ENCODE assay signal across 21 cellular contexts in the genomic region with DNA sequence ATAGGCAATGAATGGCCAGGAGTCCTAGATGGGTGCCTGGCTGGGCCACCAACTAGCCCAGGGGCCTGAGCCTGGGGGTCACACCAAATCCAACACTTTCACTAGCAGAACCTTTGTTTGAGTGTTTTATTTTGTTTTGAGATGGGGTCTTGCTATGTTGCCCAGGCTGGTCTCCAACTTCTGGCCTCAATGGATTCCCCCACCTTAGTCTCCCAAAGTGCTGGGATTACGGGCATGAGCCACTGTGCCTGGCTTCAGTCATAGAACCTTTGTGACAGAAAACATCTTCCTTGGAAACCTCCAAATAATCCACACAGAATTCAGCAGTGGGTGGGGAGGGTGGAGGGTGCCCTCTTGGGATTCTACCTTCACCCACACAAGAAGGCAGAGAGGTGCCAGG. TPM values are rescaled to one million over a fixed set of nuclear protein-coding genes. Genes with fewer than 3 reads are reported as not detected.
DNase-seq lines count a peak whose midpoint lies in the region; ATAC-seq and TF ChIP-seq lines count a peak whose summit lies in the region.
"Had no signal": no experiment of that assay in that cellular context is flagged by ENCODE, and none has a peak within 500 bp of the region (broad histone marks: within the 10 kb centered on the region; RNA-seq: fewer than 3 reads in every experiment).

No MANE protein-coding gene starts in this region.

- H2AFZ ChIP-seq in Karpas-422 (ENCODE audit: low read length) = no peak overlapping the region
- H2AFZ ChIP-seq in SK-N-SH (ENCODE audit: low read depth) = no peak overlapping the region

- H3K27me3 ChIP-seq in CD8-positive, alpha-beta T cell (ENCODE audit: insufficient read depth, low read length) = no peaks in the 10 kb centered on the region
- H3K27me3 ChIP-seq in Karpas-422 (ENCODE audit: low read length) (no peaks in the 10 kb centered on the region), SK-N-SH (ENCODE audit: insufficient read depth) (no peaks in the 10 kb centered on the region)
- H3K27me3 ChIP-seq: left lung had no signal

- peaks cover 47% of the 10 kb centered on the region for H3K79me2 ChIP-seq in Karpas-422 (ENCODE audit: low read length)
- peaks cover 48% of the 10 kb centered on the region for H3K79me2 ChIP-seq in SK-N-SH (ENCODE audit: insufficient read depth)

- H3K36me3 ChIP-seq in CD8-positive, alpha-beta T cell (ENCODE audit: insufficient read depth, low read length) = no peaks in the 10 kb centered on the region
- H3K36me3 ChIP-seq in Karpas-422 (ENCODE audit: insufficient read depth, low read length) = no peaks in the 10 kb centered on the region
- no peaks in the 10 kb centered on the region for H3K36me3 ChIP-seq in SK-N-SH (replicated peaks in 1 of 2; ENCODE audit: control insufficient read depth in 1 of 2, insufficient read depth in 2 of 2, low read length in 1 of 2)

- no peak for TF ChIP-seq RAD21 in SK-N-SH (IDR thresholded peaks at IDR 0.05; ENCODE audit: low read length)

- peaks cover 33% of the 10 kb centered on the region for H3K4me1 ChIP-seq in CD8-positive, alpha-beta T cell (ENCODE audit: insufficient read depth, low read length)
- H3K4me1 ChIP-seq in Karpas-422 (ENCODE audit: low read length) (peaks cover 27% of the 10 kb centered on the region), SK-N-SH (ENCODE audit: control insufficient read depth in 1 of 2, insufficient read depth in 2 of 2, low read depth in 1 of 2, low read length in 1 of 2) (peaks cover 4 to 9% of the 10 kb centered on the region in 2 experiments; a peak in 2 of 4 replicates)

- no peaks in the 10 kb centered on the region for H3K9me3 ChIP-seq in CD8-positive, alpha-beta T cell (ENCODE audit: low read length)
- no peaks in the 10 kb centered on the region for H3K9me3 ChIP-seq in Karpas-422 (ENCODE audit: low read length)
- H3K9me3 ChIP-seq in SK-N-SH = no peaks in the 10 kb centered on the region
- H3K9me3 ChIP-seq: left lung had no signal

- peaks cover 13% of the 10 kb centered on the region for H3K36me3 Mint-ChIP-seq in CD8-positive, alpha-beta T cell
- peaks cover 2% of the 10 kb centered on the region for H3K36me3 Mint-ChIP-seq in osteocyte (ENCODE audit: unreplicated experiment)
- H3K36me3 Mint-ChIP-seq: type B pancreatic cell had no signal

- H3K4me2 ChIP-seq in Karpas-422 (ENCODE audit: low read depth, low read length, poor library complexity, severe bottlenecking) (no peak overlapping the region), SK-N-SH (no peak overlapping the region)

- POLR2A ChIA-PET in CD8-positive, alpha-beta T cell (lab: Charles Lee) = no interaction called here
- POLR2A ChIA-PET in SK-N-SH (lab: Yijun Ruan, JAX) = no interaction called here

- intact Hi-C loops in CD8-positive, alpha-beta T cell (cut with DNase I, micrococcal nuclease) = no loop called here

- TF ChIP-seq CTCF in CD8-positive, alpha-beta T cell (IDR thresholded peaks at IDR 0.05) = no peak
- TF ChIP-seq CTCF in osteocyte (IDR thresholded peaks at IDR 0.05) = no peak
- TF ChIP-seq CTCF in SK-N-SH (IDR thresholded peaks at IDR 0.05) = no peak

- H3K9me3 Mint-ChIP-seq in CD8-positive, alpha-beta T cell = no peaks in the 10 kb centered on the region
- H3K9me3 Mint-ChIP-seq in osteocyte (ENCODE audit: unreplicated experiment) = no peaks in the 10 kb centered on the region
- H3K9me3 Mint-ChIP-seq: type B pancreatic cell had no signal

- no peak for ATAC-seq in CD8-positive, alpha-beta T cell
- ATAC-seq: left lung, sciatic nerve had no signal

- H3F3A ChIP-seq in SK-N-SH (replicated peaks; ENCODE audit: insufficient read depth) = no peaks in the 10 kb centered on the region

- H4K20me1 ChIP-seq in Karpas-422 (ENCODE audit: insufficient read depth, low read depth, low read length) (no peaks in the 10 kb centered on the region), SK-N-SH (ENCODE audit: insufficient read depth) (no peaks in the 10 kb centered on the region)

- TF ChIP-seq EP300 in SK-N-SH (IDR thresholded peaks at IDR 0.05; ENCODE audit: borderline replicate concordance in 1 of 2, low read depth in 1 of 2, low read length in 1 of 2) = no peak

- H3K9ac ChIP-seq in Karpas-422 (ENCODE audit: low read length) (no peak overlapping the region), SK-N-SH (no peak overlapping the region)

- H3K27me3 Mint-ChIP-seq in CD8-positive, alpha-beta T cell (ENCODE audit: low read depth) = no peaks in the 10 kb centered on the region
- no peaks in the 10 kb centered on the region for H3K27me3 Mint-ChIP-seq in osteocyte (ENCODE audit: unreplicated experiment)
- H3K27me3 Mint-ChIP-seq: type B pancreatic cell had no signal

- H3K4me3 ChIP-seq in CD8-positive, alpha-beta T cell (ENCODE audit: low read depth, low read length) = no peak overlapping the region
- no peak overlapping the region for H3K4me3 ChIP-seq in Karpas-422 (ENCODE audit: low read length)
- no peak overlapping the region for H3K4me3 ChIP-seq in SK-N-SH (ENCODE audit: low read depth in 2 of 2, low read length in 1 of 2)
- H3K4me3 ChIP-seq: left lung had no signal

- WGBS in SK-N-SH (ENCODE audit: low lambda C conversion rate) = 90% methylated on average over 1 of the region's 1 CpG

- DNase-seq in CD8-positive, alpha-beta T cell = no peak
- DNase-seq in Karpas-422 (peak; percentile 12), osteocyte (ENCODE audit: extremely low spot score, unreplicated experiment) (no peak), SK-N-DZ (ENCODE audit: low spot score) (no peak), SK-N-SH (no peak), mesenteric fat pad (ENCODE audit: low spot score) (no peak)
- DNase-seq: activated CD4-positive, alpha-beta T cell treated with anti-CD3 and anti-CD28 coated beads for 48 hours; aorta; cerebellar nuclear complex; DMS79 treated with DMSO at 0.1 percent for 48 hours; effector CD4-positive, alpha-beta T cell; HCEC 1CT; left lung; NCI-H1417; NCI-H524 treated with DMSO at 0.1 percent for 48 hours; RPMI8226; stimulated activated naive CD4-positive, alpha-beta T cell had no signal

- H3K4me1 Mint-ChIP-seq in CD8-positive, alpha-beta T cell (ENCODE audit: low read depth) = peaks cover 39% of the 10 kb centered on the region
- H3K4me1 Mint-ChIP-seq in osteocyte (ENCODE audit: unreplicated experiment) = peaks cover 42% of the 10 kb centered on the region

- H3K27ac Mint-ChIP-seq in CD8-positive, alpha-beta T cell = peak overlapping the region; percentile 45
- H3K27ac Mint-ChIP-seq in osteocyte (ENCODE audit: unreplicated experiment) = peak overlapping the region; percentile 56
- H3K27ac Mint-ChIP-seq: type B pancreatic cell had no signal

- no peak overlapping the region for H3K27ac ChIP-seq in CD8-positive, alpha-beta T cell (ENCODE audit: low read depth, low read length)
- H3K27ac ChIP-seq in Karpas-422 (ENCODE audit: low read length) (no peak overlapping the region), SK-N-SH (ENCODE audit: low read depth in 2 of 2, low read length in 1 of 2) (no peak overlapping the region)

- CTCF ChIA-PET in CD8-positive, alpha-beta T cell (lab: Charles Lee) = interaction anchor here (1.4 to 1.5 kb wide), 2 partner anchors 24 to 25 kb away, joined by 3 read pairs; partner anchors contain the start of gene ASF1B
- CTCF ChIA-PET in SK-N-SH (lab: Yijun Ruan, JAX) = interaction anchor here (1.3 to 4.7 kb wide), 2 partner anchors 25 kb away, joined by 3 to 28 read pairs; partner anchors contain the start of gene ASF1B

- H3K9me2 ChIP-seq in Karpas-422 (replicated peaks; ENCODE audit: insufficient read depth, low read length) (no peaks in the 10 kb centered on the region), SK-N-SH (no peaks in the 10 kb centered on the region)

- H3K4me3 Mint-ChIP-seq in CD8-positive, alpha-beta T cell = no peak overlapping the region
- peak overlapping the region; percentile 40 for H3K4me3 Mint-ChIP-seq in osteocyte (ENCODE audit: unreplicated experiment)
- H3K4me3 Mint-ChIP-seq: type B pancreatic cell had no signal

RNA-seq across cellular contexts. Expression of gene PRKACA, which starts 6.1 kb away (rescaled TPM):
- total RNA-seq in CD8-positive, alpha-beta T cell = 10 to 100 TPM; 37.0 to 40.8 TPM
- 24.0 and 26.5 TPM in 2 replicates for total RNA-seq in Karpas-422 (2014; rRNA removed; shearing (Covaris generic); ENCODE audit: low replicate concordance)
- total RNA-seq in osteocyte = 109 and 115 TPM in 2 replicates
- 42.1 and 57.4 TPM in 2 replicates for polyA plus RNA-seq in SK-N-DZ (2014; cell fraction: cytosol; rRNA removed)
- polyA plus RNA-seq in SK-N-DZ (2014; cell fraction: nucleus; rRNA removed) = 15.8 and 25.2 TPM in 2 replicates
- 17.2 and 48.4 TPM in 2 replicates for polyA plus RNA-seq in SK-N-SH (2012; rRNA removed)
- polyA plus RNA-seq in SK-N-SH (2012; cell fraction: cytosol; rRNA removed) = 33.8 and 53.4 TPM in 2 replicates
- 32.5 and 44.9 TPM in 2 replicates for polyA plus RNA-seq in SK-N-SH (2012; cell fraction: nucleus; rRNA removed)
- 160 TPM for total RNA-seq in mesenteric fat pad

RNA-seq across cellular contexts. Expression of gene SAMD1, which starts 20.9 kb away (rescaled TPM):
- 10 to 100 TPM; 35.2 to 37.5 TPM for total RNA-seq in CD8-positive, alpha-beta T cell
- 31.8 and 81.5 TPM in 2 replicates for total RNA-seq in Karpas-422 (2014; rRNA removed; shearing (Covaris generic); ENCODE audit: low replicate concordance)
- total RNA-seq in osteocyte = 34.9 and 38.9 TPM in 2 replicates
- 65.0 and 85.3 TPM in 2 replicates for polyA plus RNA-seq in SK-N-DZ (2014; cell fraction: cytosol; rRNA removed)
- 72.7 and 75.8 TPM in 2 replicates for polyA plus RNA-seq in SK-N-DZ (2014; cell fraction: nucleus; rRNA removed)
- polyA plus RNA-seq in SK-N-SH (2012; rRNA removed) = 11.7 and 19.0 TPM in 2 replicates
- 12.1 and 16.7 TPM in 2 replicates for polyA plus RNA-seq in SK-N-SH (2012; cell fraction: cytosol; rRNA removed)
- 24.4 and 35.4 TPM in 2 replicates for polyA plus RNA-seq in SK-N-SH (2012; cell fraction: nucleus; rRNA removed)
- total RNA-seq in mesenteric fat pad = 32.3 TPM

RNA-seq across cellular contexts. Expression of gene ASF1B, which starts 24.9 kb away (rescaled TPM):
- 1 to 10 TPM in 1 of 2 experiments, under 1 TPM in 1; 0.60 to 1.6 TPM for total RNA-seq in CD8-positive, alpha-beta T cell
- total RNA-seq in Karpas-422 (2014; rRNA removed; shearing (Covaris generic); ENCODE audit: low replicate concordance) = 27.1 and 34.9 TPM in 2 replicates
- total RNA-seq in osteocyte = 4.5 and 5.5 TPM in 2 replicates
- 75.4 and 92.6 TPM in 2 replicates for polyA plus RNA-seq in SK-N-DZ (2014; cell fraction: cytosol; rRNA removed)
- 27.8 and 41.8 TPM in 2 replicates for polyA plus RNA-seq in SK-N-DZ (2014; cell fraction: nucleus; rRNA removed)
- polyA plus RNA-seq in SK-N-SH (2012; rRNA removed) = 17.8 and 19.0 TPM in 2 replicates
- polyA plus RNA-seq in SK-N-SH (2012; cell fraction: cytosol; rRNA removed) = 12.3 and 20.2 TPM in 2 replicates
- polyA plus RNA-seq in SK-N-SH (2012; cell fraction: nucleus; rRNA removed) = 9.1 and 10.0 TPM in 2 replicates
- 0.87 TPM for total RNA-seq in mesenteric fat pad

RNA-seq across cellular contexts. Expression of gene C19orf67, which starts 25.9 kb away (rescaled TPM):
- not detected for total RNA-seq in CD8-positive, alpha-beta T cell
- total RNA-seq in Karpas-422 (2014; rRNA removed; shearing (Covaris generic); ENCODE audit: low replicate concordance) = 0.37 and 2.8 TPM in 2 replicates
- total RNA-seq in osteocyte = 0.54 TPM in 1 of 2 replicates, not detected in the other
- polyA plus RNA-seq in SK-N-DZ (2014; cell fraction: cytosol; rRNA removed) = not detected in 2 replicates
- 2.9 TPM in 1 of 2 replicates, not detected in the other for polyA plus RNA-seq in SK-N-DZ (2014; cell fraction: nucleus; rRNA removed)
- not detected in 2 replicates for polyA plus RNA-seq in SK-N-SH (2012; rRNA removed)
- polyA plus RNA-seq in SK-N-SH (2012; cell fraction: cytosol; rRNA removed) = not detected in 2 replicates
- not detected in 2 replicates for polyA plus RNA-seq in SK-N-SH (2012; cell fraction: nucleus; rRNA removed)
- total RNA-seq in mesenteric fat pad = not detected
- total RNA-seq: aorta, left lung, mucosa of gallbladder, sciatic nerve had no signal
- polyA plus RNA-seq: aorta, esophagus had no signal

RNA-seq across cellular contexts. Expression of gene MISP3, which starts 38.9 kb away (rescaled TPM):
- total RNA-seq in CD8-positive, alpha-beta T cell = under 1 TPM; 0.25 to 0.41 TPM
- 0.71 and 4.2 TPM in 2 replicates for total RNA-seq in Karpas-422 (2014; rRNA removed; shearing (Covaris generic); ENCODE audit: low replicate concordance)
- total RNA-seq in osteocyte (1.8 and 2.1 TPM in 2 replicates), mesenteric fat pad (1.7 TPM)
- polyA plus RNA-seq in SK-N-DZ (2014; cell fraction: cytosol; rRNA removed) = 1.3 and 2.7 TPM in 2 replicates
- polyA plus RNA-seq in SK-N-DZ (2014; cell fraction: nucleus; rRNA removed) = 2.3 and 3.9 TPM in 2 replicates
- polyA plus RNA-seq in SK-N-SH (2012; rRNA removed) = 1.6 and 2.6 TPM in 2 replicates
- polyA plus RNA-seq in SK-N-SH (2012; cell fraction: cytosol; rRNA removed) = 2.0 and 2.2 TPM in 2 replicates
- 2.5 and 5.0 TPM in 2 replicates for polyA plus RNA-seq in SK-N-SH (2012; cell fraction: nucleus; rRNA removed)
